In the genomic region with DNA sequence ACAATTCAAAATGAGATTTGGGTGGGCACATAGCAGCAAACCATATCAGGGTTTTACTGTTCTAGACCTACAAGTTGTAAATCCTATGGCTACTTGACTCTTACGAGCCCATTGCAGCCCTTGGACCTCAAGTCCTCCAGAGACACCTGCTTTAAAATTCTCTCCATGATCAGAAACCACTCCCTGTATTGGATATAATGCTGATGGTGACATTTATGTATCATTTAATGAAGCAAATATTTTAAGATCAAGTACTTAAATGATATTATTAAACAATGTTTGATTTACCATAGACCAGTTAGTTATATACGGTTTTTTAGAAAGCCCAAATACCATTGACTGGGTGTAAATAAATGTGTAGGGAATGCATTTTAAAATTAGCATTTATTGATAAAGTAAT, we compare ENCODE assay signal across 31 cellular contexts. TPM values are rescaled to one million over a fixed set of nuclear protein-coding genes. Genes with fewer than 3 reads are reported as not detected.
DNase-seq lines count a peak whose midpoint lies in the region; ATAC-seq, FAIRE-seq and TF ChIP-seq lines count a peak whose summit lies in the region.
"Had no signal": no experiment of that assay in that cellular context is flagged by ENCODE, and none has a peak within 500 bp of the region (broad histone marks: within the 10 kb centered on the region; RNA-seq: fewer than 3 reads in every experiment).

No MANE protein-coding gene starts in this region.

- CTCF ChIA-PET in A549 (lab: Yijun Ruan, JAX) = interaction anchor here (1.1 to 2.3 kb wide), 2 partner anchors 17 to 49 kb away, joined by 3 to 7 read pairs; no protein-coding TSS in a partner anchor
- CTCF ChIA-PET in HepG2 (lab: Yijun Ruan, JAX; ENCODE audit: low intra/inter-chr PET ratio, low total read pairs) = no interaction called here

- TF ChIP-seq CTCF in A549 (IDR thresholded peaks at IDR 0.05) (no peak), HepG2 (CRISPR knock-in tag; IDR thresholded peaks at IDR 0.05) (no peak), right lobe of liver (IDR thresholded peaks at IDR 0.05) (no peak)

- H4K20me1 ChIP-seq in HepG2 (ENCODE audit: insufficient read depth, low read length) = no peaks in the 10 kb centered on the region
- H4K20me1 ChIP-seq: BLaER1 had no signal

- ATAC-seq in A549 (no peak), HepG2 (no peak), right lobe of liver (no peak), HG02763 (IDR thresholded peaks at IDR 0.05; ENCODE audit: unreplicated experiment) (no peak), GM18858 (IDR thresholded peaks at IDR 0.05; ENCODE audit: unreplicated experiment) (no peak), GM19397 (IDR thresholded peaks at IDR 0.05; ENCODE audit: unreplicated experiment) (no peak)
- ATAC-seq: GM12878 had no signal

- TF ChIP-seq RAD21 in A549 (conservative IDR thresholded peaks at IDR 0.05 in 1 of 2, IDR thresholded peaks at IDR 0.05 in 1 of 2) = no peak
- no peak for TF ChIP-seq RAD21 in HepG2 (CRISPR knock-in tag; IDR thresholded peaks at IDR 0.05)

- in situ Hi-C loops in HepG2 (cut with HindIII; ENCODE audit: extremely low pct_ligation_motif_present, low pct_unique_long_range_greater_than_20kb) = no loop called here

- H3K27ac ChIP-seq in A549 (no peak overlapping the region), HepG2 (ENCODE audit: extremely low read length, insufficient read depth, low read length) (peak overlapping the region; percentile 85), right lobe of liver (peak overlapping the region in 2 of 3 donors; percentile 73 to 90)
- H3K27ac ChIP-seq: BLaER1 had no signal

- H3K4me2 ChIP-seq in A549 (no peak overlapping the region), HepG2 (ENCODE audit: low read depth, low read length) (peak overlapping the region; percentile 68)
- H3K4me2 ChIP-seq: BLaER1 had no signal

- no TSS peak for BruUV-seq in HepG2 (replicated peaks; lab: Mats Ljungman, UMichigan)

- POLR2A ChIA-PET in A549 (lab: Yijun Ruan, JAX) (no interaction called here), HepG2 (lab: Yijun Ruan, JAX) (interaction anchor here (1.4 to 4.9 kb wide), 6 partner anchors 8 to 31 kb away, joined by 5 to 64 read pairs (median 22); a partner anchor contains a TSS)

- H3K4me1 ChIP-seq in A549 (peaks cover 7% of the 10 kb centered on the region; the same call in 1 of the 3 replicates), HepG2 (ENCODE audit: insufficient read depth, low read length) (peaks cover 52% of the 10 kb centered on the region), right lobe of liver (peaks cover 0 to 42% (median 9%) of the 10 kb centered on the region in 4 donors)
- H3K4me1 ChIP-seq: BE2C had no signal

- H3K9ac ChIP-seq in HepG2 (ENCODE audit: insufficient read depth, low read depth, low read length) = no peak overlapping the region
- H3K9ac ChIP-seq: BLaER1 had no signal

- H3K79me2 ChIP-seq in HepG2 (ENCODE audit: insufficient read depth, low read length) = no peaks in the 10 kb centered on the region

- H3K4me3 ChIP-seq in A549 = no peak overlapping the region
- H3K4me3 ChIP-seq in HepG2 (replicated peaks in 1 of 3; ENCODE audit: insufficient read depth in 1 of 3, low read depth in 2 of 3, low read length in 3 of 3) = no peak overlapping the region
- no peak overlapping the region for H3K4me3 ChIP-seq in right lobe of liver
- H3K4me3 ChIP-seq: BLaER1, GM12878 had no signal

- WGBS in A549 (ENCODE audit: missing lambda C conversion rate) = 90% methylated on average over 2 of the region's 2 CpGs
- 97% methylated on average over 2 of the region's 2 CpGs for WGBS in HepG2 (ENCODE audit: low lambda C conversion rate)
- WGBS in right lobe of liver (ENCODE audit: insufficient coverage, low coverage, low lambda C conversion rate, missing lambda C conversion rate) = 100% methylated on average over 2 of the region's 2 CpGs

- FAIRE-seq in A549 (lab: Jason Lieb, UNC) = no peak
- FAIRE-seq in HepG2 (lab: Jason Lieb, UNC) = no peak
- no peak for FAIRE-seq in H54 (lab: Jason Lieb, UNC)
- FAIRE-seq: GM12878, GM12892, GM18507, GM19239 had no signal

- no peak for TF ChIP-seq EP300 in A549 (IDR thresholded peaks at IDR 0.05)
- no peak for TF ChIP-seq EP300 in HepG2 (IDR thresholded peaks at IDR 0.05; ENCODE audit: low read depth in 2 of 2, low read length in 2 of 2)
- TF ChIP-seq EP300 in HepG2 (CRISPR knock-in tag; IDR thresholded peaks at IDR 0.05; ENCODE audit: borderline replicate concordance) = no peak

- intact Hi-C loops in HepG2 (cut with micrococcal nuclease; ENCODE audit: unreplicated experiment) (no loop called here), right lobe of liver (cut with DNase I) (no loop called here)

- H3K36me3 ChIP-seq in HepG2 (replicated peaks in 1 of 2; ENCODE audit: control insufficient read depth in 1 of 2, insufficient read depth in 2 of 2, low read length in 2 of 2) = no peaks in the 10 kb centered on the region
- H3K36me3 ChIP-seq in right lobe of liver = peaks cover 0 to 27% (median 3%) of the 10 kb centered on the region in 4 donors
- H3K36me3 ChIP-seq: BE2C, BLaER1 had no signal

- no peak for TF ChIP-seq POLR2A in A549 (IDR thresholded peaks at IDR 0.05; ENCODE audit: low read length)
- TF ChIP-seq POLR2A in HepG2 (IDR thresholded peaks at IDR 0.05; ENCODE audit: insufficient read depth in 1 of 2, low read depth in 2 of 2, low read length in 2 of 2) = no peak
- no peak for TF ChIP-seq POLR2A in right lobe of liver (IDR thresholded peaks at IDR 0.05)
- no peak for TF ChIP-seq POLR2A in H54 (IDR thresholded peaks at IDR 0.05; ENCODE audit: low read depth, low read length)

- DNase-seq in A549 (ENCODE audit: low read depth in 1 of 2, low spot score in 1 of 2) = no peak
- no peak for DNase-seq in HepG2 (ENCODE audit: low spot score)
- DNase-seq in right lobe of liver = no peak
- DNase-seq in H54 (ENCODE audit: insufficient read length, low spot score) = no peak
- DNase-seq: 8988T; ACHN; BE2C; C1 segment of cervical spinal cord; CD4-positive, alpha-beta memory T cell; CD4-positive, CD25-positive, alpha-beta regulatory T cell; CD8-positive, alpha-beta memory T cell; COR-L47; DMS 273 treated with DMSO at 0.1 percent for 48 hours; DMS153; DMS53; DMS79; DND-41; EL; GDM1 had no signal

- H3K9me3 ChIP-seq in A549 (no peaks in the 10 kb centered on the region), HepG2 (ENCODE audit: low read length) (no peaks in the 10 kb centered on the region), right lobe of liver (no peaks in the 10 kb centered on the region)
- H3K9me3 ChIP-seq: BE2C, BLaER1 had no signal

- H2AFZ ChIP-seq in HepG2 (ENCODE audit: low read length) = no peak overlapping the region

- H3K27me3 ChIP-seq in HepG2 (ENCODE audit: control insufficient read depth in 1 of 2, insufficient read depth in 2 of 2, low read length in 2 of 2) (no peaks in the 10 kb centered on the region), right lobe of liver (no peaks in the 10 kb centered on the region)
- H3K27me3 ChIP-seq: BE2C, BLaER1 had no signal

RNA-seq across cellular contexts. Expression of a gene that starts 24.2 kb away (rescaled TPM):
- 7.7 and 8.8 TPM in 2 replicates for polyA plus RNA-seq in A549 (2011; rRNA removed)
- 3.7 and 4.7 TPM in 2 replicates for polyA plus RNA-seq in A549 (2012; cell fraction: cytosol; rRNA removed)
- polyA plus RNA-seq in A549 (2012; cell fraction: nucleus; rRNA removed) = 4.2 and 6.4 TPM in 2 replicates
- polyA plus RNA-seq in A549 (2017; fragmentation: RNase III; extraction: RNeasy Plus Mini Kit Qiagen cat#74134 plus additional on column Dnase treatment) = 3.5 to 4.1 TPM (median 4.1 TPM) in 3 replicates
- 3.8 and 4.4 TPM in 2 replicates for polyA minus RNA-seq in A549 (2011; rRNA and poly(A)+ RNA removed)
- 6.2 and 6.5 TPM in 2 replicates for total RNA-seq in HepG2 (2016; rRNA removed; fragmentation: Illumina TruSeq; extraction: Trizol)
- total RNA-seq in HepG2 (2016; cell fraction: cytosol; rRNA removed; fragmentation: Illumina TruSeq; extraction: Trizol; ENCODE audit: low read depth) = 0.91 and 1.2 TPM in 2 replicates
- 6.5 and 6.7 TPM in 2 replicates for total RNA-seq in HepG2 (2016; cell fraction: insoluble cytoplasmic fraction; rRNA removed; fragmentation: Illumina TruSeq; extraction: Trizol)
- total RNA-seq in HepG2 (2016; cell fraction: membrane; rRNA removed; fragmentation: Illumina TruSeq; extraction: Trizol) = 2.3 and 2.7 TPM in 2 replicates
- total RNA-seq in HepG2 (2016; cell fraction: nucleus; rRNA removed; fragmentation: Illumina TruSeq; extraction: Trizol) = 4.1 and 7.2 TPM in 2 replicates
- 29.6 and 31.5 TPM in 2 replicates for polyA plus RNA-seq in HepG2 (2011; rRNA removed)
- polyA plus RNA-seq in HepG2 (2011; cell fraction: cytosol; rRNA removed) = 16.5 and 18.2 TPM in 2 replicates
- 119 and 127 TPM in 2 replicates for polyA plus RNA-seq in HepG2 (2011; cell fraction: nucleus; rRNA removed)
- polyA plus RNA-seq in HepG2 (2012) = 21.2 and 31.4 TPM in 2 replicates
- 0.93 and 1.1 TPM in 2 replicates for polyA plus RNA-seq in HepG2 (2016; cell fraction: cytosol; fragmentation: Illumina TruSeq; extraction: Trizol; ENCODE audit: low read depth)
- polyA plus RNA-seq in HepG2 (2016; cell fraction: insoluble cytoplasmic fraction; fragmentation: Illumina TruSeq; extraction: Trizol; ENCODE audit: low read depth) = 6.7 and 6.9 TPM in 2 replicates
- 1.9 and 2.6 TPM in 2 replicates for polyA plus RNA-seq in HepG2 (2016; cell fraction: membrane; fragmentation: Illumina TruSeq; extraction: Trizol; ENCODE audit: low read depth)
- polyA plus RNA-seq in HepG2 (2016; cell fraction: nucleus; fragmentation: Illumina TruSeq; extraction: Trizol; ENCODE audit: insufficient read depth, low read depth) = 16.1 and 17.7 TPM in 2 replicates
- 1.8 and 25.6 TPM in 2 replicates for polyA minus RNA-seq in HepG2 (2011; rRNA and poly(A)+ RNA removed; ENCODE audit: low replicate concordance)
- polyA minus RNA-seq in HepG2 (2011; cell fraction: cytosol; rRNA and poly(A)+ RNA removed) = 8.2 and 13.4 TPM in 2 replicates
- 15.7 and 18.8 TPM in 2 replicates for polyA minus RNA-seq in HepG2 (2011; cell fraction: nucleus; rRNA and poly(A)+ RNA removed)
- 10 to 100 TPM; 41.4 to 97.8 (median 69.1) TPM for total RNA-seq in right lobe of liver

RNA-seq across cellular contexts. Expression of a gene that starts 24.9 kb away (rescaled TPM):
- 0.37 and 0.41 TPM in 2 replicates for polyA plus RNA-seq in A549 (2011; rRNA removed)
- 0.07 and 0.08 TPM in 2 replicates for polyA plus RNA-seq in A549 (2012; cell fraction: cytosol; rRNA removed)
- 0.04 and 0.06 TPM in 2 replicates for polyA plus RNA-seq in A549 (2012; cell fraction: nucleus; rRNA removed)
- polyA plus RNA-seq in A549 (2017; fragmentation: RNase III; extraction: RNeasy Plus Mini Kit Qiagen cat#74134 plus additional on column Dnase treatment) = 0.18 to 0.28 TPM (median 0.24 TPM) in 3 replicates
- 0.12 and 0.19 TPM in 2 replicates for polyA minus RNA-seq in A549 (2011; rRNA and poly(A)+ RNA removed)
- 0.18 and 0.24 TPM in 2 replicates for total RNA-seq in HepG2 (2016; rRNA removed; fragmentation: Illumina TruSeq; extraction: Trizol)
- total RNA-seq in HepG2 (2016; cell fraction: cytosol; rRNA removed; fragmentation: Illumina TruSeq; extraction: Trizol; ENCODE audit: low read depth) = 0.10 and 0.18 TPM in 2 replicates
- 0.18 and 0.22 TPM in 2 replicates for total RNA-seq in HepG2 (2016; cell fraction: insoluble cytoplasmic fraction; rRNA removed; fragmentation: Illumina TruSeq; extraction: Trizol)
- total RNA-seq in HepG2 (2016; cell fraction: membrane; rRNA removed; fragmentation: Illumina TruSeq; extraction: Trizol) = 0.24 and 0.53 TPM in 2 replicates
- total RNA-seq in HepG2 (2016; cell fraction: nucleus; rRNA removed; fragmentation: Illumina TruSeq; extraction: Trizol) = 0.22 and 0.31 TPM in 2 replicates
- 0.30 and 0.32 TPM in 2 replicates for polyA plus RNA-seq in HepG2 (2011; rRNA removed)
- polyA plus RNA-seq in HepG2 (2011; cell fraction: cytosol; rRNA removed) = 0.13 and 0.35 TPM in 2 replicates
- 0.13 and 0.17 TPM in 2 replicates for polyA plus RNA-seq in HepG2 (2011; cell fraction: nucleus; rRNA removed)
- 0.36 and 0.39 TPM in 2 replicates for polyA plus RNA-seq in HepG2 (2012)
- polyA plus RNA-seq in HepG2 (2016; cell fraction: cytosol; fragmentation: Illumina TruSeq; extraction: Trizol; ENCODE audit: low read depth) = 0.05 and 0.08 TPM in 2 replicates
- 0.29 and 0.36 TPM in 2 replicates for polyA plus RNA-seq in HepG2 (2016; cell fraction: insoluble cytoplasmic fraction; fragmentation: Illumina TruSeq; extraction: Trizol; ENCODE audit: low read depth)
- polyA plus RNA-seq in HepG2 (2016; cell fraction: membrane; fragmentation: Illumina TruSeq; extraction: Trizol; ENCODE audit: low read depth) = 0.17 and 0.19 TPM in 2 replicates
- polyA plus RNA-seq in HepG2 (2016; cell fraction: nucleus; fragmentation: Illumina TruSeq; extraction: Trizol; ENCODE audit: insufficient read depth, low read depth) = 0.35 and 0.41 TPM in 2 replicates
- polyA minus RNA-seq in HepG2 (2011; rRNA and poly(A)+ RNA removed; ENCODE audit: low replicate concordance) = 0.16 TPM in 1 of 2 replicates, not detected in the other
- 0.35 TPM in 1 of 2 replicates, not detected in the other for polyA minus RNA-seq in HepG2 (2011; cell fraction: cytosol; rRNA and poly(A)+ RNA removed)
- polyA minus RNA-seq in HepG2 (2011; cell fraction: nucleus; rRNA and poly(A)+ RNA removed) = 0.26 and 1.1 TPM in 2 replicates
- total RNA-seq in right lobe of liver = 1 to 10 TPM in 2 of 6 experiments, under 1 TPM in 4; 0.19 to 1.8 (median 0.89) TPM
- total RNA-seq: CD4-positive, CD25-positive, alpha-beta regulatory T cell; G401; GM12878 had no signal
- polyA plus RNA-seq: AG04450; CD14-positive monocyte; CD4-positive, CD25-positive, alpha-beta regulatory T cell; CD8-positive, alpha-beta memory T cell had no signal

RNA-seq across cellular contexts. Expression of a gene that starts 28.8 kb away (rescaled TPM):
- polyA plus RNA-seq in A549 (2011; rRNA removed) (0.43 and 0.50 TPM in 2 replicates), A549 (2017; fragmentation: RNase III; extraction: RNeasy Plus Mini Kit Qiagen cat#74134 plus additional on column Dnase treatment) (0.22 to 0.40 TPM (median 0.33 TPM) in 3 replicates), HepG2 (2011; rRNA removed) (37.8 and 63.7 TPM in 2 replicates)
- 0.07 and 0.13 TPM in 2 replicates for polyA plus RNA-seq in A549 (2012; cell fraction: cytosol; rRNA removed)
- polyA plus RNA-seq in A549 (2012; cell fraction: nucleus; rRNA removed) = 0.44 and 0.52 TPM in 2 replicates
- polyA minus RNA-seq in A549 (2011; rRNA and poly(A)+ RNA removed) = 1.2 and 2.9 TPM in 2 replicates
- total RNA-seq in HepG2 (2016; rRNA removed; fragmentation: Illumina TruSeq; extraction: Trizol) (0.56 and 0.89 TPM in 2 replicates), right lobe of liver (100 to 1,000 TPM in 5 of 6 experiments, 10 to 100 TPM in 1; 95.8 to 190 (median 174) TPM)
- total RNA-seq in HepG2 (2016; cell fraction: cytosol; rRNA removed; fragmentation: Illumina TruSeq; extraction: Trizol; ENCODE audit: low read depth) = 0.10 and 0.26 TPM in 2 replicates
- 0.58 and 1.1 TPM in 2 replicates for total RNA-seq in HepG2 (2016; cell fraction: insoluble cytoplasmic fraction; rRNA removed; fragmentation: Illumina TruSeq; extraction: Trizol)
- 0.22 and 0.59 TPM in 2 replicates for total RNA-seq in HepG2 (2016; cell fraction: membrane; rRNA removed; fragmentation: Illumina TruSeq; extraction: Trizol)
- total RNA-seq in HepG2 (2016; cell fraction: nucleus; rRNA removed; fragmentation: Illumina TruSeq; extraction: Trizol) = 1.8 and 2.1 TPM in 2 replicates
- polyA plus RNA-seq in HepG2 (2011; cell fraction: cytosol; rRNA removed) = 17.0 and 30.5 TPM in 2 replicates
- 159 and 187 TPM in 2 replicates for polyA plus RNA-seq in HepG2 (2011; cell fraction: nucleus; rRNA removed)
- 38.1 and 88.4 TPM in 2 replicates for polyA plus RNA-seq in HepG2 (2012)
- 0.11 TPM in 2 replicates for polyA plus RNA-seq in HepG2 (2016; cell fraction: cytosol; fragmentation: Illumina TruSeq; extraction: Trizol; ENCODE audit: low read depth)
- polyA plus RNA-seq in HepG2 (2016; cell fraction: insoluble cytoplasmic fraction; fragmentation: Illumina TruSeq; extraction: Trizol; ENCODE audit: low read depth) = 0.50 and 0.67 TPM in 2 replicates
- polyA plus RNA-seq in HepG2 (2016; cell fraction: membrane; fragmentation: Illumina TruSeq; extraction: Trizol; ENCODE audit: low read depth) = 0.20 and 0.25 TPM in 2 replicates
- polyA plus RNA-seq in HepG2 (2016; cell fraction: nucleus; fragmentation: Illumina TruSeq; extraction: Trizol; ENCODE audit: insufficient read depth, low read depth) = 1.8 and 2.3 TPM in 2 replicates
- polyA minus RNA-seq in HepG2 (2011; rRNA and poly(A)+ RNA removed; ENCODE audit: low replicate concordance) = 3.5 and 84.7 TPM in 2 replicates
- polyA minus RNA-seq in HepG2 (2011; cell fraction: cytosol; rRNA and poly(A)+ RNA removed) = 24.7 and 49.8 TPM in 2 replicates
- 65.0 and 124 TPM in 2 replicates for polyA minus RNA-seq in HepG2 (2011; cell fraction: nucleus; rRNA and poly(A)+ RNA removed)
- total RNA-seq: Daoy, G401 had no signal
- polyA plus RNA-seq: CD4-positive, alpha-beta memory T cell; CD4-positive, CD25-positive, alpha-beta regulatory T cell; CD8-positive, alpha-beta memory T cell had no signal

Comparison
In these comparisons a context has a peak if more than half of its experiments do, and no peak if none do; other contexts are left out.
1. RNA of a gene that starts 28.8 kb away (total RNA-seq): 95.8 to 190 TPM in right lobe of liver; 0.10 to 2.1 TPM in HepG2; every median in the first group is over 10 times any median in the second.
2. H3K27ac ChIP-seq: peak in HepG2 (single experiment) and right lobe of liver (2 of 3); none in A549 (0 of 2).